1 cellular context compared by ENCODE assay signal in genomic region chr12:89709157-89709993, GRCh38.
TF ChIP-seq lines count a peak whose summit lies in the region.

No MANE protein-coding gene starts in this region.

TF ChIP-seq in K562, 482 proteins besides CTCF, POLR2A, EP300 and RAD21 (continued from another document and continues in another):
- TF ChIP-seq LARP7 (IDR thresholded peaks at IDR 0.05) (no peak; the same call in 1 of the 2 replicates), NFE2 (IDR thresholded peaks at IDR 0.05; ENCODE audit: low read depth) (no peak), ZKSCAN1 (IDR thresholded peaks at IDR 0.05; ENCODE audit: low read depth, low read length) (no peak), ELK1 (CRISPR knock-in tag; IDR thresholded peaks at IDR 0.05) (no peak), PYGO2 (tag; IDR thresholded peaks at IDR 0.05) (no peak), HMGN3 (IDR thresholded peaks at IDR 0.05; ENCODE audit: borderline replicate concordance, extremely low read depth, insufficient read length, low read depth, low read length) (peak; percentile 82), CHD1 (IDR thresholded peaks at IDR 0.05; ENCODE audit: low read length) (no peak), ZNF124 (CRISPR knock-in tag; IDR thresholded peaks at IDR 0.05) (no peak), ZNF639 (CRISPR knock-in tag; conservative IDR thresholded peaks at IDR 0.05 in 1 of 2, IDR thresholded peaks at IDR 0.05 in 1 of 2) (peak in 1 of 2 experiments; percentile 75; a peak in 2 of 4 replicates), ZFPM2 (CRISPR knock-in tag; IDR thresholded peaks at IDR 0.05) (no peak), ZNF134 (CRISPR knock-in tag; conservative IDR thresholded peaks at IDR 0.05) (no peak), RCOR1 (IDR thresholded peaks at IDR 0.05; ENCODE audit: borderline replicate concordance in 1 of 2, low read depth in 2 of 2, low read length in 2 of 2) (no peak), TAF9B (IDR thresholded peaks at IDR 0.05; ENCODE audit: partially characterized antibody) (peak; percentile 74), EHMT2 (IDR thresholded peaks at IDR 0.05) (no peak), SNAPC5 (CRISPR knock-in tag; IDR thresholded peaks at IDR 0.05) (no peak), REST (CRISPR knock-in tag; IDR thresholded peaks at IDR 0.05; ENCODE audit: low read depth) (peak; percentile 49; the same call in 1 of the 2 replicates), ADNP (tag; IDR thresholded peaks at IDR 0.05) (no peak), SRSF7 (optimal IDR thresholded peaks at IDR 0.05; ENCODE audit: low read depth, low read length) (no peak), KAT2B (IDR thresholded peaks at IDR 0.05; ENCODE audit: low read depth, low read length) (no peak), SRF (CRISPR knock-in tag; IDR thresholded peaks at IDR 0.05) (peak in 1 of 2 experiments; percentile 60; a peak in 1 of 4 replicates), ARID3B (CRISPR knock-in tag; IDR thresholded peaks at IDR 0.05; ENCODE audit: borderline replicate concordance) (no peak), ZNF512 (tag; IDR thresholded peaks at IDR 0.05) (no peak), ZNF518B (CRISPR knock-in tag; IDR thresholded peaks at IDR 0.05) (no peak), SIX5 (IDR thresholded peaks at IDR 0.05; ENCODE audit: borderline replicate concordance in 1 of 2, insufficient read depth in 1 of 2, low read depth in 1 of 2, low read length in 2 of 2) (no peak), CGGBP1 (CRISPR knock-in tag; IDR thresholded peaks at IDR 0.05) (peak; percentile 47; the same call in 1 of the 2 replicates), ASH1L (IDR thresholded peaks at IDR 0.05; ENCODE audit: borderline replicate concordance, low read depth, partially characterized antibody) (no peak), ZNF133 (CRISPR knock-in tag; IDR thresholded peaks at IDR 0.05) (no peak), TCFL5 (CRISPR knock-in tag; conservative IDR thresholded peaks at IDR 0.05) (no peak), SMARCC2 (IDR thresholded peaks at IDR 0.05; ENCODE audit: low read depth) (no peak; the same call in 1 of the 2 replicates), SIN3B (IDR thresholded peaks at IDR 0.05; ENCODE audit: low read depth) (peak; percentile 67; the same call in 1 of the 2 replicates), BRD9 (IDR thresholded peaks at IDR 0.05; ENCODE audit: low read depth, partially characterized antibody) (no peak), CBFB (CRISPR knock-in tag; IDR thresholded peaks at IDR 0.05) (no peak), ZBTB34 (CRISPR knock-in tag; IDR thresholded peaks at IDR 0.05) (no peak), DMBX1 (CRISPR knock-in tag; IDR thresholded peaks at IDR 0.05; ENCODE audit: borderline replicate concordance) (0 out of 2 replicates have a peak, but pooled peaks have one; percentile 54), GABPA (tag; conservative IDR thresholded peaks at IDR 0.05; ENCODE audit: low read depth) (peak; percentile 50), GTF2B (IDR thresholded peaks at IDR 0.05; ENCODE audit: extremely low read depth, insufficient read length) (no peak), ZNF511 (CRISPR knock-in tag; IDR thresholded peaks at IDR 0.05) (no peak), CSDE1 (IDR thresholded peaks at IDR 0.05) (no peak; a peak in 1 of 4 replicates), MXD1 (CRISPR knock-in tag; IDR thresholded peaks at IDR 0.05; ENCODE audit: borderline replicate concordance, poor library complexity, severe bottlenecking) (no peak), ZNF449 (CRISPR knock-in tag; IDR thresholded peaks at IDR 0.05) (no peak), SLC30A9 (CRISPR knock-in tag; IDR thresholded peaks at IDR 0.05) (no peak), ARHGAP35 (IDR thresholded peaks at IDR 0.05; ENCODE audit: partially characterized antibody) (no peak), ESRRB (CRISPR knock-in tag; IDR thresholded peaks at IDR 0.05; ENCODE audit: borderline replicate concordance) (no peak)
